Comparison of ENCODE assay signal across 8 cellular contexts in the genomic region with DNA sequence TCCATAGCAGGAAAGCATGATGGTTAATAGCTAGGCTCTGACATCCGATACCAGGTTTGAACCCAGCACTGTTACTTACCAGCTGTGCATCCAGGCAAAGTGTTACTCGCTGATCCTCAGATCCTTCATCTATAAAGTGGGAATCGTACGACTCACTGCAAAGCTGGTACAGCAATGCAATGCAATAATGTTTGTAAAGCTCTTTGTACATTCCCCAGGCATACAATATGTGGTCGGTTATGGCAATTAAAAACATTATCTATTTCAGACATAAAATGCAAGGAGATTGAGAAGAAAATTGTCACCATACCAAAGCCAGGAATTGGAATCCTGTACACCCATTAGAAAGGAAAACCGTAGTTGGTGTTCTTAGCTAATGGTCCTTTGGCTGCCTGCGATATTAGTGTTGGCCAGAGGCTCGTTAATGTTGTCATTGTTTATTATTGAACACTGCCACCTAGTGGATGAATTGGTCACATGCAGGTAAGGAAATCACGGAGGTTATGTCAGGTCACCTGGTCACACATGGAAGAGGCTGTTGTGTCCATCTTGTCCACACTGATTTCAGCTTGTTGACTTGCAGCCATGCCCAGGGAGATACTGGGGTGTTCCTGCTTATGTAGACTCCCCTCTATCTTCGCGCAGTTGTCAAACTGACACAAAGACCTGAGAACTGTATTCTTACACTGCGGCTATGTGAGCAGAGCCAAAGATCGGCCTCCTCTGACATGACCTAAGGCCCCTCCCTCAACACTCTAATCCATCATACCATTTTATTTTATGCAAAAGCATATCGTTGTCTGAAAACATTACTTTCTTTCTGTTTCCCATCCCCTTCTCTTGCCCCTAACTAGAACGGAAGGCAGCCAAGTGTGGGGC.
DNase-seq lines count a peak whose midpoint lies in the region; ATAC-seq and TF ChIP-seq lines count a peak whose summit lies in the region.

No MANE protein-coding gene starts in this region.

- TF ChIP-seq CTCF in AG10803 (conservative IDR thresholded peaks at IDR 0.05; ENCODE audit: low read length) = peak; percentile 79

- peak; percentile 97 for ATAC-seq in GM18858 (IDR thresholded peaks at IDR 0.05; ENCODE audit: unreplicated experiment)
- peak; percentile 97 for ATAC-seq in HG03025 (IDR thresholded peaks at IDR 0.05; ENCODE audit: low FRiP score, unreplicated experiment)

- H3K4me3 ChIP-seq in AG10803 (ENCODE audit: low read length) = no peak overlapping the region

- DNase-seq in AG10803 (ENCODE audit: low read depth) (peak; percentile 71), NCI-H187 (lab: John Stamatoyannopoulos, UW) (peak; percentile 28 to 39), T-helper 9 cell (peak; percentile 26), brain pericyte (ENCODE audit: low read depth, low spot score) (peak; percentile 36), inferior parietal cortex (ENCODE audit: extremely low spot score) (peak; percentile 94)
- peak; percentile 9 to 12 for DNase-seq in stimulated activated CD4-positive, alpha-beta T cell treated with anti-CD3 and anti-CD28 coated beads, Interleukin-1b, Interleukin-23, amount 100 ng/mL, for 1 hour (ENCODE audit: low read depth in 2 of 2)

Comparison
In these comparisons a context has a peak if more than half of its experiments do, and no peak if none do; other contexts are left out.
1. DNase-seq: peak in every context shown above with its lines; median percentile 94 in inferior parietal cortex; 71 in AG10803; 36 in brain pericyte; 34 in NCI-H187; 26 in T-helper 9 cell; 10 in stimulated activated CD4-positive, alpha-beta T cell treated with anti-CD3 and anti-CD28 coated beads, Interleukin-1b, Interleukin-23, amount 100 ng/mL, for 1 hour.